ENCODE assay signal across 1 cellular context in the genomic region with DNA sequence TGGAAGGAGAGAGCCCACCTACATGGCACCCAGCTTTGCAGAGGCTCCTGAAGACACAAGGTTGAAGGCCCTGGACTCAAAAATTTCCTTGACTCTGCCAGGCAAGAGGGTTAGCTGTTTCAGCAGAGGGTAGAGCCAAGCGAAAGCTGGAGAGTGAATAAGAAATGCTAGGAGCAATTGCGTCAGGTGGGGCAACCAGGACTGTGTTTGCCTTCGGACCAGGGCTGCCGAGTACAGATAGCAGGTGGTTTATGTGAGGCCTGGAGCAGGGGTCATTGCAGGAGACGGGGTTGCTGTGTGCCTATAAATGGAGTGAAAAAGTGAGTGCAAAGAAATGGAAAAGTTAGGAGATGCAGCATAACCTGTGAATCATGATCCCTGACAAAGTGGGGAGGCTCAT.
TF ChIP-seq lines count a peak whose summit lies in the region.

No MANE protein-coding gene starts in this region.

TF ChIP-seq in H1, 55 proteins besides CTCF, POLR2A, EP300 and RAD21:
- TF ChIP-seq EGR1 (IDR thresholded peaks at IDR 0.05; ENCODE audit: borderline replicate concordance, low read depth, low read length): no peak
